Comparison of ENCODE assay signal across 8 cellular contexts in genomic region chr7:156639426-156640256, GRCh38. TPM values are rescaled to one million over a fixed set of nuclear protein-coding genes. Genes with fewer than 3 reads are reported as not detected.
DNase-seq lines count a peak whose midpoint lies in the region; ATAC-seq lines count a peak whose summit lies in the region.

No MANE protein-coding gene starts in this region.

- H3K4me3 ChIP-seq in ACC112 (ENCODE audit: low read depth, low read length) = peak overlapping the region; percentile 91

- H2AFZ ChIP-seq in ACC112 (ENCODE audit: low read length, unreplicated experiment) = peak overlapping the region; percentile 94

- H3K4me3 Mint-ChIP-seq in activated CD4-positive, alpha-beta memory T cell treated with anti-CD3 and anti-CD28 coated beads for 36 hours = peak overlapping the region; percentile 88

- H3K27me3 ChIP-seq in ACC112 (ENCODE audit: insufficient read depth, low read length) = no peaks in the 10 kb centered on the region

- CTCF ChIA-PET in activated CD4-positive, alpha-beta memory T cell treated with anti-CD3 and anti-CD28 coated beads for 36 hours (lab: Charles Lee) = no interaction called here

- H3K4me1 Mint-ChIP-seq in activated CD4-positive, alpha-beta memory T cell treated with anti-CD3 and anti-CD28 coated beads for 36 hours (ENCODE audit: low read depth) = peaks cover 8% of the 10 kb centered on the region

- H3K9me3 Mint-ChIP-seq in activated CD4-positive, alpha-beta memory T cell treated with anti-CD3 and anti-CD28 coated beads for 36 hours = peaks cover 7% of the 10 kb centered on the region

- intact Hi-C loops in activated CD4-positive, alpha-beta memory T cell treated with anti-CD3 and anti-CD28 coated beads for 36 hours (cut with micrococcal nuclease) = loop anchor here (1.0 to 10.0 kb wide), 7 partner anchors 26 to 1635 kb away; partner anchors contain the start of genes LMBR1, PAXIP1 and UBE3C
- intact Hi-C loops in Right ventricle myocardium superior (cut with DNase I) = no loop called here
- intact Hi-C loops in sciatic nerve (cut with DNase I) = no loop called here

- peaks cover 31% of the 10 kb centered on the region for H3K79me2 ChIP-seq in ACC112 (ENCODE audit: control insufficient read depth, insufficient read depth, low read length, unreplicated experiment)

- H3K27ac ChIP-seq in ACC112 (ENCODE audit: low read depth, low read length) = peak overlapping the region; percentile 20; the same call in 1 of the 2 replicates

- peak overlapping the region; percentile 54 for H3K27ac Mint-ChIP-seq in activated CD4-positive, alpha-beta memory T cell treated with anti-CD3 and anti-CD28 coated beads for 36 hours

- H3K4me1 ChIP-seq in ACC112 (ENCODE audit: control insufficient read depth, insufficient read depth, low read length, unreplicated experiment) = peaks cover 20% of the 10 kb centered on the region

- H3K36me3 Mint-ChIP-seq in activated CD4-positive, alpha-beta memory T cell treated with anti-CD3 and anti-CD28 coated beads for 36 hours = peaks cover 6% of the 10 kb centered on the region

- H3K36me3 ChIP-seq in ACC112 (ENCODE audit: insufficient read depth, low read length) = peaks cover 3% of the 10 kb centered on the region; the same call in 1 of the 2 replicates

- peaks cover 10% of the 10 kb centered on the region for H3K27me3 Mint-ChIP-seq in activated CD4-positive, alpha-beta memory T cell treated with anti-CD3 and anti-CD28 coated beads for 36 hours

- DNase-seq in activated CD4-positive, alpha-beta memory T cell treated with anti-CD3 and anti-CD28 coated beads for 36 hours = peak; percentile 15
- DNase-seq in Right ventricle myocardium superior (no peak), sciatic nerve (ENCODE audit: low spot score) (no peak), NCI-H2081 (lab: John Stamatoyannopoulos, UW) (no peak)
- DNase-seq in effector CD8-positive, alpha-beta T cell (lab: John Stamatoyannopoulos, UW) = no peak

- ATAC-seq in GM21737 (IDR thresholded peaks at IDR 0.05; ENCODE audit: unreplicated experiment) = peak; percentile 5
- ATAC-seq in Right ventricle myocardium superior (ENCODE audit: poor library complexity) = peak; percentile 27
- peak; percentile 5 for ATAC-seq in sciatic nerve
- no peak for ATAC-seq in GM21390 (IDR thresholded peaks at IDR 0.05; ENCODE audit: unreplicated experiment)

- POLR2A ChIA-PET in activated CD4-positive, alpha-beta memory T cell treated with anti-CD3 and anti-CD28 coated beads for 36 hours (lab: Charles Lee) = no interaction called here

RNA-seq across cellular contexts. Expression of gene RNF32, which starts 0.9 kb away (rescaled TPM):
- 1 to 10 TPM; 1.4 to 2.6 TPM for total RNA-seq in activated CD4-positive, alpha-beta memory T cell treated with anti-CD3 and anti-CD28 coated beads for 36 hours
- total RNA-seq in Right ventricle myocardium superior (0.38 TPM), sciatic nerve (3.2 TPM)
